Comparison of ENCODE assay signal across 19 cellular contexts in genomic region chr20:34861386-34862084, GRCh38. TPM values are rescaled to one million over a fixed set of nuclear protein-coding genes. Genes with fewer than 3 reads are reported as not detected.
DNase-seq lines count a peak whose midpoint lies in the region; ATAC-seq, FAIRE-seq and TF ChIP-seq lines count a peak whose summit lies in the region.
"Had no signal": no experiment of that assay in that cellular context is flagged by ENCODE, and none has a peak within 500 bp of the region (broad histone marks: within the 10 kb centered on the region; RNA-seq: fewer than 3 reads in every experiment).

No MANE protein-coding gene starts in this region.

- TF ChIP-seq CTCF in RWPE2 (IDR thresholded peaks at IDR 0.05; ENCODE audit: poor library complexity, severe bottlenecking) (no peak), pancreas (IDR thresholded peaks at IDR 0.05) (no peak), mesothelial cell of epicardium (IDR thresholded peaks at IDR 0.05; ENCODE audit: unreplicated experiment) (no peak), foreskin keratinocyte (conservative IDR thresholded peaks at IDR 0.05) (no peak)

- intact Hi-C loops in pancreas (cut with DNase I) = no loop called here
- intact Hi-C loops in left cardiac atrium (cut with DNase I) = no loop called here

- H3K9me3 ChIP-seq in RWPE2 (ENCODE audit: severe bottlenecking) (no peaks in the 10 kb centered on the region), pancreas (no peaks in the 10 kb centered on the region)
- H3K9me3 ChIP-seq: BLaER1 treated with 17β-estradiol and CSF1 and Interleukin-3, amounts not matched to agents 10 nM and 100 nM; thoracic aorta had no signal

- no peak overlapping the region for H3K27ac ChIP-seq in RWPE2 (ENCODE audit: poor library complexity, severe bottlenecking)
- peak overlapping the region in 1 of 4 donors; percentile 5 for H3K27ac ChIP-seq in pancreas
- H3K27ac ChIP-seq in foreskin keratinocyte = no peak overlapping the region
- H3K27ac ChIP-seq: BLaER1 treated with 17β-estradiol and CSF1 and Interleukin-3, amounts not matched to agents 10 nM and 100 nM; hepatocyte; thoracic aorta had no signal

- DNase-seq in DMS153 treated with DMSO at 0.1 percent for 48 hours (lab: John Stamatoyannopoulos, UW; ENCODE audit: unreplicated experiment) (peak; percentile 45), LHCN-M2 (ENCODE audit: low read depth) (peak; percentile 69), RWPE2 (ENCODE audit: low spot score) (peak; percentile 87), pancreas (peak; percentile 56 to 89 (median 69)), left cardiac atrium (no peak), mesothelial cell of epicardium (ENCODE audit: low spot score in 2 of 2, unreplicated experiment in 2 of 2) (no peak), foreskin keratinocyte (no peak)
- DNase-seq: activated CD4-positive, alpha-beta memory T cell treated with anti-CD3 and anti-CD28 coated beads for 36 hours; naive thymus-derived CD8-positive, alpha-beta T cell; retina; SHP77 treated with DMSO at 0.1 percent for 48 hours; stimulated activated CD8-positive, alpha-beta memory T cell treated with anti-CD3 and anti-CD28 coated beads, Interleukin-4, amount 100 ng/mL, for 48 hours had no signal

- H3K27ac Mint-ChIP-seq in mesothelial cell of epicardium = no peak overlapping the region
- H3K27ac Mint-ChIP-seq: activated CD4-positive, alpha-beta memory T cell treated with anti-CD3 and anti-CD28 coated beads for 36 hours; activated T-helper 2 cell treated with anti-CD3 and anti-CD28 coated beads, Interferon-gamma antibody, Interleukin-2, Interleukin-4, amounts not matched to agents 10 μg/mL and 5 μg/mL and 100 μg/mL, durations not matched to agents 14 hours and 24 hours and 36 hours had no signal

- H3K36me3 Mint-ChIP-seq in mesothelial cell of epicardium = peaks cover 15% of the 10 kb centered on the region

- 79 to 86% methylated on average over 7 of the region's 7 CpGs for WGBS in pancreas, 2 donors

- ATAC-seq in RWPE2 (ENCODE audit: low read depth) (peak; percentile 15; the same call in 1 of the 3 replicates), pancreas (peak; percentile 60 to 85 (median 75)), left cardiac atrium (no peak), foreskin keratinocyte (no peak), GM18907 (IDR thresholded peaks at IDR 0.05; ENCODE audit: unreplicated experiment) (no peak)
- ATAC-seq: left lobe of liver; naive thymus-derived CD8-positive, alpha-beta T cell had no signal

- H3K27me3 Mint-ChIP-seq in mesothelial cell of epicardium (ENCODE audit: low read depth) = no peaks in the 10 kb centered on the region
- H3K27me3 Mint-ChIP-seq: activated CD4-positive, alpha-beta memory T cell treated with anti-CD3 and anti-CD28 coated beads for 36 hours; naive thymus-derived CD8-positive, alpha-beta T cell had no signal

- FAIRE-seq in pancreas (lab: Jason Lieb, UNC) = no peak

- no peak overlapping the region for H3K4me3 Mint-ChIP-seq in mesothelial cell of epicardium
- H3K4me3 Mint-ChIP-seq: activated CD4-positive, alpha-beta memory T cell treated with anti-CD3 and anti-CD28 coated beads for 36 hours; naive thymus-derived CD8-positive, alpha-beta T cell had no signal

- H3K4me1 Mint-ChIP-seq in mesothelial cell of epicardium = no peaks in the 10 kb centered on the region

- H3K36me3 ChIP-seq in RWPE2 (ENCODE audit: low read depth) (no peaks in the 10 kb centered on the region), pancreas (peaks cover 0 to 4% (median 0%) of the 10 kb centered on the region in 3 donors)
- H3K36me3 ChIP-seq: BLaER1 treated with 17β-estradiol and CSF1 and Interleukin-3, amounts not matched to agents 10 nM and 100 nM had no signal

- H3K4me1 ChIP-seq in RWPE2 (ENCODE audit: insufficient read depth, poor library complexity, severe bottlenecking) (no peaks in the 10 kb centered on the region), pancreas (no peaks in the 10 kb centered on the region), foreskin keratinocyte (no peaks in the 10 kb centered on the region)

- H3K27me3 ChIP-seq in RWPE2 (ENCODE audit: insufficient read depth, poor library complexity, severe bottlenecking) (no peaks in the 10 kb centered on the region), pancreas (no peaks in the 10 kb centered on the region), foreskin keratinocyte (no peaks in the 10 kb centered on the region)
- H3K27me3 ChIP-seq: BLaER1 treated with 17β-estradiol and CSF1 and Interleukin-3, amounts not matched to agents 10 nM and 100 nM; dorsolateral prefrontal cortex; hepatocyte had no signal

- H3K4me3 ChIP-seq in RWPE2 (ENCODE audit: severe bottlenecking) = no peak overlapping the region
- no peak overlapping the region for H3K4me3 ChIP-seq in pancreas
- H3K4me3 ChIP-seq: BLaER1 treated with 17β-estradiol and CSF1 and Interleukin-3, amounts not matched to agents 10 nM and 100 nM; dorsolateral prefrontal cortex; hepatocyte; thoracic aorta had no signal

- H3K9me3 Mint-ChIP-seq in mesothelial cell of epicardium = no peaks in the 10 kb centered on the region
- H3K9me3 Mint-ChIP-seq: activated CD4-positive, alpha-beta memory T cell treated with anti-CD3 and anti-CD28 coated beads for 36 hours; activated T-helper 2 cell treated with anti-CD3 and anti-CD28 coated beads, Interferon-gamma antibody, Interleukin-2, Interleukin-4, amounts not matched to agents 10 μg/mL and 5 μg/mL and 100 μg/mL, durations not matched to agents 14 hours and 24 hours and 36 hours; naive thymus-derived CD8-positive, alpha-beta T cell had no signal

RNA-seq across cellular contexts. Expression of gene GGT7, which starts 11.1 kb away (rescaled TPM):
- 5.7 and 7.3 TPM in 2 replicates for total RNA-seq in LHCN-M2 (2014; rRNA removed)
- 10.2 TPM for polyA plus RNA-seq in LHCN-M2 (2012)
- 10 to 100 TPM; 12.1 to 23.7 (median 13.9) TPM for total RNA-seq in pancreas
- 10 to 100 TPM; 24.1 to 30.3 TPM for polyA plus RNA-seq in pancreas
- total RNA-seq in left cardiac atrium = 10 to 100 TPM; 14.3 to 16.9 TPM
- total RNA-seq in mesothelial cell of epicardium = 33.7 to 38.4 TPM (median 35.9 TPM) in 3 replicates
- total RNA-seq in foreskin keratinocyte = 4.3 and 5.7 TPM in 2 replicates
- polyA plus RNA-seq in foreskin keratinocyte = 8.5 and 9.3 TPM in 2 replicates

RNA-seq across cellular contexts. Expression of gene ACSS2, which starts 14.9 kb away (rescaled TPM):
- total RNA-seq in LHCN-M2 (2014; rRNA removed) (19.5 and 24.5 TPM in 2 replicates), pancreas (10 to 100 TPM; 12.2 to 24.3 (median 19.4) TPM), left cardiac atrium (100 to 1,000 TPM in 1 of 2 donors, 10 to 100 TPM in 1; 80.8 to 118 TPM), mesothelial cell of epicardium (29.9 to 35.0 TPM (median 32.2 TPM) in 3 replicates), foreskin keratinocyte (131 and 169 TPM in 2 replicates)
- polyA plus RNA-seq in LHCN-M2 (2012) = 15.8 TPM
- polyA plus RNA-seq in pancreas (10 to 100 TPM; 29.8 to 42.5 TPM), foreskin keratinocyte (103 and 134 TPM in 2 replicates)

RNA-seq across cellular contexts. Expression of gene NCOA6, which starts 36.1 kb away (rescaled TPM):
- total RNA-seq in LHCN-M2 (2014; rRNA removed) (5.5 and 10.1 TPM in 2 replicates), pancreas (10 to 100 TPM; 11.1 to 15.8 (median 11.7) TPM), left cardiac atrium (10 to 100 TPM; 16.7 to 19.8 TPM), mesothelial cell of epicardium (42.5 to 46.7 TPM (median 42.6 TPM) in 3 replicates), foreskin keratinocyte (16.1 and 17.6 TPM in 2 replicates)
- polyA plus RNA-seq in LHCN-M2 (2012) = 10.4 TPM
- polyA plus RNA-seq in pancreas (10 to 100 TPM; 16.7 to 19.3 TPM), foreskin keratinocyte (12.2 and 18.1 TPM in 2 replicates)

Comparison
In these comparisons a context has a peak if more than half of its experiments do, and no peak if none do; other contexts are left out.
1. DNase-seq: peak in DMS153 treated with DMSO at 0.1 percent for 48 hours (single experiment), LHCN-M2 (single experiment), RWPE2 (single experiment) and pancreas (6 of 6); none in left cardiac atrium (single experiment), mesothelial cell of epicardium (0 of 2) and foreskin keratinocyte (0 of 2).
2. ATAC-seq: peak in RWPE2 (single experiment) and pancreas (4 of 4); none in left cardiac atrium (0 of 2), foreskin keratinocyte (single experiment) and GM18907 (single experiment).